8 cellular contexts compared by ENCODE assay signal in genomic region chr2:206915136-206915535, GRCh38. TPM values are rescaled to one million over a fixed set of nuclear protein-coding genes. Genes with fewer than 3 reads are reported as not detected.
DNase-seq lines count a peak whose midpoint lies in the region; ATAC-seq, FAIRE-seq and TF ChIP-seq lines count a peak whose summit lies in the region.

No MANE protein-coding gene starts in this region.

- H3K27me3 ChIP-seq in endothelial cell of umbilical vein (ENCODE audit: control insufficient read depth in 2 of 2, insufficient read depth in 2 of 2, low read length in 2 of 2): no peaks in the 10 kb centered on the region
- peaks cover 9% of the 10 kb centered on the region; the same call in 1 of the 2 replicates for H3K27me3 ChIP-seq in HAP-1 (ENCODE audit: low read depth)

- H3K4me3 ChIP-seq in endothelial cell of umbilical vein (replicated peaks in 1 of 3; ENCODE audit: insufficient read depth in 1 of 3, low read depth in 1 of 3, low read length in 3 of 3): no peak overlapping the region
- no peak overlapping the region for H3K4me3 ChIP-seq in HAP-1

- in situ Hi-C loops in HAP-1 (cut with MboI; ENCODE audit: low sequenced_read_pairs): no loop called here

- no peak overlapping the region for H3K27ac ChIP-seq in endothelial cell of umbilical vein (ENCODE audit: insufficient read depth, low read depth, low read length)

- no peaks in the 10 kb centered on the region for H3K79me2 ChIP-seq in endothelial cell of umbilical vein (ENCODE audit: control insufficient read depth, insufficient read depth, low read length)

- H3K9me3 ChIP-seq in endothelial cell of umbilical vein (replicated peaks; ENCODE audit: control insufficient read depth, insufficient read depth, low read length) (no peaks in the 10 kb centered on the region), HAP-1 (no peaks in the 10 kb centered on the region)

- H3K36me3 ChIP-seq in endothelial cell of umbilical vein (ENCODE audit: control insufficient read depth in 2 of 2, extremely low read depth in 1 of 2, insufficient read depth in 2 of 2, low read length in 2 of 2) (no peaks in the 10 kb centered on the region), HAP-1 (replicated peaks) (no peaks in the 10 kb centered on the region)

- peak; percentile 4 for DNase-seq in stimulated activated CD4-positive, alpha-beta T cell treated with anti-CD3 and anti-CD28 coated beads, Interleukin-15, amount 100 ng/mL, for 24 hours
- no peak for DNase-seq in stimulated activated CD4-positive, alpha-beta T cell treated with anti-CD3 and anti-CD28 coated beads, Interleukin-4, amount 100 ng/mL, for 1 hour
- DNase-seq in M059J (ENCODE audit: low read depth): peak; percentile 85
- peak; percentile 86 for DNase-seq in endothelial cell of umbilical vein (ENCODE audit: low read depth, low spot score)
- DNase-seq in T1000 (lab: John Stamatoyannopoulos, UW): no peak
- no peak for DNase-seq in NCI-H1105 treated with DMSO at 0.1 percent for 48 hours (lab: John Stamatoyannopoulos, UW)
- no peak for DNase-seq in HAP-1 (ENCODE audit: low spot score in 2 of 2)

- peak; percentile 72 for FAIRE-seq in endothelial cell of umbilical vein (lab: Jason Lieb, UNC)

- H4K20me1 ChIP-seq in endothelial cell of umbilical vein (replicated peaks; ENCODE audit: control insufficient read depth, extremely low read depth, insufficient read depth, low read length): no peaks in the 10 kb centered on the region

- POLR2A ChIA-PET in endothelial cell of umbilical vein (lab: Charles Lee): no interaction called here

- no peaks in the 10 kb centered on the region for H3K9me1 ChIP-seq in endothelial cell of umbilical vein (replicated peaks; ENCODE audit: control insufficient read depth, extremely low read depth, insufficient read depth, low read length)

- no peak for TF ChIP-seq CTCF in endothelial cell of umbilical vein (IDR thresholded peaks at IDR 0.05; ENCODE audit: extremely low read depth in 1 of 2, insufficient read depth in 1 of 2, low read depth in 1 of 2, low read length in 2 of 2)

- TF ChIP-seq POLR2A in endothelial cell of umbilical vein (IDR thresholded peaks at IDR 0.05; ENCODE audit: low read depth, low read length): no peak

- no peak overlapping the region for H3K4me2 ChIP-seq in endothelial cell of umbilical vein (ENCODE audit: insufficient read depth, low read length)

- H3K9ac ChIP-seq in endothelial cell of umbilical vein (replicated peaks; ENCODE audit: extremely low read depth, insufficient read depth, low read length): no peak overlapping the region

- no peak overlapping the region for H2AFZ ChIP-seq in endothelial cell of umbilical vein (ENCODE audit: low read depth, low read length)

- intact Hi-C loops in endothelial cell of umbilical vein (cut with micrococcal nuclease): no loop called here

- no peak for ATAC-seq in HG02981 (IDR thresholded peaks at IDR 0.05; ENCODE audit: unreplicated experiment)

- dilution Hi-C loops in endothelial cell of umbilical vein (cut with MboI; ENCODE audit: extremely low pct_ligation_motif_present, low sequenced_read_pairs): no loop called here

- CTCF ChIA-PET in endothelial cell of umbilical vein (lab: Charles Lee): interaction anchor here (1.2 kb wide), 1 partner anchor 120 kb away, joined by 3 read pairs; no protein-coding TSS in a partner anchor

- no TSS peak for BruUV-seq in endothelial cell of umbilical vein (replicated peaks; lab: Mats Ljungman, UMichigan)

- H3K4me1 ChIP-seq in endothelial cell of umbilical vein (ENCODE audit: control insufficient read depth, extremely low read depth, insufficient read depth, low read length) (peaks cover 3% of the 10 kb centered on the region), HAP-1 (no peaks in the 10 kb centered on the region)

TF ChIP-seq in endothelial cell of umbilical vein, 7 proteins besides CTCF, POLR2A, EP300 and RAD21:
- TF ChIP-seq FOS (IDR thresholded peaks at IDR 0.05; ENCODE audit: borderline replicate concordance, insufficient read depth, low read length) (peak; percentile 94), JUN (IDR thresholded peaks at IDR 0.05; ENCODE audit: borderline replicate concordance, insufficient read depth, insufficient read length, low read depth) (peak; percentile 22), EZH2 (IDR thresholded peaks at IDR 0.05; ENCODE audit: borderline replicate concordance, low read depth, low read length, severe bottlenecking) (no peak), MYC (IDR thresholded peaks at IDR 0.05; ENCODE audit: low read depth, low read length) (no peak), POLR2AphosphoS5 (IDR thresholded peaks at IDR 0.05; ENCODE audit: insufficient read depth, low read depth, low read length) (peak; percentile 34), GATA2 (IDR thresholded peaks at IDR 0.05; ENCODE audit: insufficient read depth, insufficient read length, low read depth, low read length) (peak; percentile 94), MAX (IDR thresholded peaks at IDR 0.05; ENCODE audit: insufficient read depth, insufficient read length) (no peak)

RNA-seq across cellular contexts. Expression of gene CPO, which starts 24.2 kb away (rescaled TPM):
- not detected in 2 replicates for total RNA-seq in M059J (2014; rRNA removed; shearing (Covaris generic))
- total RNA-seq in endothelial cell of umbilical vein: not detected in 2 replicates
- polyA plus RNA-seq in endothelial cell of umbilical vein: not detected in 2 replicates
- polyA plus RNA-seq in endothelial cell of umbilical vein (2011; cell fraction: cytosol; rRNA removed): not detected in 2 replicates
- 0.20 and 0.34 TPM in 2 replicates for polyA plus RNA-seq in endothelial cell of umbilical vein (2011; cell fraction: nucleus; rRNA removed)
- not detected in 2 replicates for polyA plus RNA-seq in endothelial cell of umbilical vein (2012)
- not detected in 2 replicates for polyA minus RNA-seq in endothelial cell of umbilical vein
- not detected for polyA minus RNA-seq in endothelial cell of umbilical vein (2011; cell fraction: cytosol; rRNA and poly(A)+ RNA removed)
- polyA minus RNA-seq in endothelial cell of umbilical vein (2011; cell fraction: nucleus; rRNA and poly(A)+ RNA removed): not detected in 2 replicates

Comparison
In these comparisons a context has a peak if more than half of its experiments do, and no peak if none do; other contexts are left out.
1. DNase-seq: peak in stimulated activated CD4-positive, alpha-beta T cell treated with anti-CD3 and anti-CD28 coated beads, Interleukin-15, amount 100 ng/mL, for 24 hours (single experiment), M059J (single experiment) and endothelial cell of umbilical vein (single experiment); none in stimulated activated CD4-positive, alpha-beta T cell treated with anti-CD3 and anti-CD28 coated beads, Interleukin-4, amount 100 ng/mL, for 1 hour (single experiment), T1000 (single experiment), NCI-H1105 treated with DMSO at 0.1 percent for 48 hours (single experiment) and HAP-1 (0 of 2).